In genomic region chr14:25396128-25396527, GRCh38 we compare ENCODE assay signal across 25 cellular contexts.
DNase-seq lines count a peak whose midpoint lies in the region; ATAC-seq and TF ChIP-seq lines count a peak whose summit lies in the region.
"Had no signal": no experiment of that assay in that cellular context is flagged by ENCODE, and none has a peak within 500 bp of the region (broad histone marks: within the 10 kb centered on the region; RNA-seq: fewer than 3 reads in every experiment).

No MANE protein-coding gene starts in this region.

- POLR2A ChIA-PET in CD4-positive, alpha-beta memory T cell (lab: Charles Lee; ENCODE audit: partially characterized antibody), result no interaction called here

- no peaks in the 10 kb centered on the region for H4K20me1 ChIP-seq in hepatocyte (ENCODE audit: insufficient read depth, poor library complexity, severe bottlenecking)

- no peaks in the 10 kb centered on the region for H3K27me3 ChIP-seq in hepatocyte
- no peaks in the 10 kb centered on the region for H3K27me3 ChIP-seq in colonic mucosa
- H3K27me3 ChIP-seq in CD4-positive, alpha-beta memory T cell (ENCODE audit: insufficient read depth, low read length), result no peaks in the 10 kb centered on the region

- no peak overlapping the region for H3K4me3 ChIP-seq in hepatocyte
- no peak overlapping the region for H3K4me3 ChIP-seq in colonic mucosa
- H3K4me3 ChIP-seq in CD4-positive, alpha-beta memory T cell (ENCODE audit: low read length in 2 of 2), result no peak overlapping the region
- H3K4me3 ChIP-seq: K562, lower lobe of right lung, tibial nerve had no signal

- H3K9me3 Mint-ChIP-seq in CD4-positive, alpha-beta memory T cell, result peaks cover 0 to 8% (median 0%) of the 10 kb centered on the region in 8 donors
- H3K9me3 Mint-ChIP-seq: activated CD8-positive, alpha-beta T cell treated with anti-CD3 and anti-CD28 coated beads for 36 hours; activated naive CD4-positive, alpha-beta T cell treated with anti-CD3 and anti-CD28 coated beads for 36 hours; endodermal cell; T-helper 1 cell treated with Interleukin-12 subunit alpha and Interleukin-12 subunit beta and Interleukin-4 antibody, amounts not matched to agents 30 μg/mL and 1 μg/mL, for 36 hours; WTC11 had no signal

- H2AFZ ChIP-seq in hepatocyte, result no peak overlapping the region

- no peak overlapping the region for H3K9ac ChIP-seq in colonic mucosa (ENCODE audit: low read depth in 2 of 2, low read length in 2 of 2)

- H3K27ac ChIP-seq in hepatocyte (no peak overlapping the region), colonic mucosa (no peak overlapping the region)
- H3K27ac ChIP-seq in CD4-positive, alpha-beta memory T cell (ENCODE audit: low read depth, low read length), result no peak overlapping the region
- H3K27ac ChIP-seq: lower lobe of right lung, tibial nerve had no signal

- H3K36me3 ChIP-seq in hepatocyte (replicated peaks; ENCODE audit: insufficient read depth, low read depth), result no peaks in the 10 kb centered on the region
- no peaks in the 10 kb centered on the region for H3K36me3 ChIP-seq in colonic mucosa
- H3K36me3 ChIP-seq in CD4-positive, alpha-beta memory T cell (ENCODE audit: insufficient read depth, low read length), result no peaks in the 10 kb centered on the region
- H3K36me3 ChIP-seq: lower lobe of right lung, tibial nerve had no signal

- H3K4me3 Mint-ChIP-seq in CD4-positive, alpha-beta memory T cell, result no peak overlapping the region
- H3K4me3 Mint-ChIP-seq: activated CD8-positive, alpha-beta T cell treated with anti-CD3 and anti-CD28 coated beads for 36 hours; activated naive CD4-positive, alpha-beta T cell treated with anti-CD3 and anti-CD28 coated beads for 36 hours; activated T-cell treated with anti-CD3 and anti-CD28 coated beads, Interleukin-2, amount 50 U/mL, for 24 hours; endodermal cell; naive B cell; T-helper 1 cell treated with Interleukin-12 subunit alpha and Interleukin-12 subunit beta and Interleukin-4 antibody, amounts not matched to agents 30 μg/mL and 1 μg/mL, for 36 hours; WTC11 had no signal

- H3K9me2 ChIP-seq in hepatocyte (replicated peaks; ENCODE audit: insufficient read depth), result no peaks in the 10 kb centered on the region

- H3K79me2 ChIP-seq in hepatocyte, result no peaks in the 10 kb centered on the region

- no peak overlapping the region for H3K4me2 ChIP-seq in hepatocyte

- ATAC-seq in GM18867 (IDR thresholded peaks at IDR 0.05; ENCODE audit: unreplicated experiment), result peak; percentile 77
- peak; percentile 75 for ATAC-seq in HG02981 (IDR thresholded peaks at IDR 0.05; ENCODE audit: unreplicated experiment)
- ATAC-seq in HG02763 (IDR thresholded peaks at IDR 0.05; ENCODE audit: unreplicated experiment), result no peak
- ATAC-seq: activated CD8-positive, alpha-beta T cell treated with anti-CD3 and anti-CD28 coated beads for 36 hours; K562; lower lobe of right lung; sciatic nerve; WTC11 had no signal

- no peaks in the 10 kb centered on the region for H3K27me3 Mint-ChIP-seq in CD4-positive, alpha-beta memory T cell

- peak overlapping the region in 1 of 7 donors; percentile 7 for H3K27ac Mint-ChIP-seq in CD4-positive, alpha-beta memory T cell
- H3K27ac Mint-ChIP-seq: activated CD8-positive, alpha-beta T cell treated with anti-CD3 and anti-CD28 coated beads for 36 hours; activated naive CD4-positive, alpha-beta T cell treated with anti-CD3 and anti-CD28 coated beads for 36 hours; activated T-cell treated with anti-CD3 and anti-CD28 coated beads, Interleukin-2, amount 50 U/mL, for 24 hours; endodermal cell; naive B cell; T-helper 1 cell treated with Interleukin-12 subunit alpha and Interleukin-12 subunit beta and Interleukin-4 antibody, amounts not matched to agents 30 μg/mL and 1 μg/mL, for 36 hours; WTC11 had no signal

- H3K9me3 ChIP-seq in hepatocyte (ENCODE audit: low read depth) (no peaks in the 10 kb centered on the region), colonic mucosa (no peaks in the 10 kb centered on the region)
- no peaks in the 10 kb centered on the region for H3K9me3 ChIP-seq in CD4-positive, alpha-beta memory T cell (ENCODE audit: control insufficient read depth in 1 of 2, low read length in 2 of 2)
- H3K9me3 ChIP-seq: lower lobe of right lung, tibial nerve had no signal

- DNase-seq in RPMI7951 (ENCODE audit: low read depth), result peak; percentile 30
- peak; percentile 5 for DNase-seq in hepatocyte (ENCODE audit: low spot score)
- no peak for DNase-seq in colonic mucosa
- DNase-seq in CD4-positive, alpha-beta memory T cell, result no peak
- no peak for DNase-seq in NCI-H82 (lab: John Stamatoyannopoulos, UW)
- DNase-seq: activated CD8-positive, alpha-beta T cell treated with anti-CD3 and anti-CD28 coated beads for 36 hours; activated naive CD4-positive, alpha-beta T cell treated with anti-CD3 and anti-CD28 coated beads for 36 hours; activated T-cell treated with anti-CD3 and anti-CD28 coated beads, Interleukin-2, amount 50 U/mL, for 24 hours; DMS79; endodermal cell; lower lobe of right lung; naive B cell; NCI-H1105 treated with DMSO at 0.1 percent for 48 hours; NCI-H2107; NCI-H526; SIG-M5; stimulated activated naive CD4-positive, alpha-beta T cell had no signal

- H3K36me3 Mint-ChIP-seq in CD4-positive, alpha-beta memory T cell, result no peaks in the 10 kb centered on the region
- H3K36me3 Mint-ChIP-seq: naive B cell, WTC11 had no signal

- CTCF ChIA-PET in CD4-positive, alpha-beta memory T cell (lab: Charles Lee; ENCODE audit: partially characterized antibody), result interaction anchor here (1.1 kb wide), 1 partner anchor 15 kb away, joined by 3 read pairs; no protein-coding TSS in a partner anchor

- TF ChIP-seq CTCF in hepatocyte (IDR thresholded peaks at IDR 0.05; ENCODE audit: poor library complexity), result no peak
- no peak for TF ChIP-seq CTCF in colonic mucosa (IDR thresholded peaks at IDR 0.05)

- 64% methylated on average over 1 of the region's 1 CpG for WGBS in hepatocyte (ENCODE audit: low lambda C conversion rate, missing lambda C conversion rate)

- intact Hi-C loops in colonic mucosa (cut with DNase I), result loop anchor here (5.0 kb wide), 1 partner anchor 89 kb away; no protein-coding TSS in a partner anchor
- intact Hi-C loops in CD4-positive, alpha-beta memory T cell (cut with micrococcal nuclease), result no loop called here

- H3K4me1 Mint-ChIP-seq in CD4-positive, alpha-beta memory T cell, result peaks cover 0 to 3% (median 0%) of the 10 kb centered on the region in 4 donors
- H3K4me1 Mint-ChIP-seq: naive B cell had no signal

- H3K4me1 ChIP-seq in hepatocyte (ENCODE audit: insufficient read depth), result no peaks in the 10 kb centered on the region
- no peaks in the 10 kb centered on the region for H3K4me1 ChIP-seq in colonic mucosa
- no peaks in the 10 kb centered on the region for H3K4me1 ChIP-seq in CD4-positive, alpha-beta memory T cell (ENCODE audit: insufficient read depth, low read length)
- H3K4me1 ChIP-seq: lower lobe of right lung, tibial nerve had no signal

Comparison
In these comparisons a context has a peak if more than half of its experiments do, and no peak if none do; other contexts are left out.
1. DNase-seq: peak in RPMI7951 (single experiment) and hepatocyte (single experiment); none in colonic mucosa (single experiment), CD4-positive, alpha-beta memory T cell (0 of 5) and NCI-H82 (single experiment).